ENCODE assay signal across 22 cellular contexts in genomic region chr5:175550055-175550660, GRCh38.
A peak's percentile ranks its signal among the peaks of the same experiment; 100 is the strongest.
DNase-seq lines count a peak whose midpoint lies in the region; ATAC-seq and TF ChIP-seq lines count a peak whose summit lies in the region.
"Had no signal": no experiment of that assay in that cellular context is flagged by ENCODE, and none has a peak within 500 bp of the region (broad histone marks: within the 10 kb centered on the region; RNA-seq: fewer than 3 reads in every experiment).

No MANE protein-coding gene starts in this region.

- in situ Hi-C loops in KBM-7 (cut with MboI; ENCODE audit: low pct_unique_long_range_greater_than_20kb, low sequenced_read_pairs), result no loop called here

- H3K4me2 ChIP-seq in osteoblast (ENCODE audit: insufficient read depth, low read length), result no peak overlapping the region
- H3K4me2 ChIP-seq: A549, BLaER1 had no signal

- H3K4me1 ChIP-seq in osteoblast (ENCODE audit: insufficient read depth, low read length), result no peaks in the 10 kb centered on the region
- H3K4me1 ChIP-seq: A549 had no signal

- no peak overlapping the region for H2AFZ ChIP-seq in osteoblast (ENCODE audit: low read length)
- H2AFZ ChIP-seq: GM23248 had no signal

- H3K4me3 ChIP-seq in osteoblast (ENCODE audit: insufficient read depth, low read length), result no peak overlapping the region
- H3K4me3 ChIP-seq: A549, BLaER1, GM12878, GM23248 had no signal

- no peaks in the 10 kb centered on the region for H3K9me3 Mint-ChIP-seq in activated CD8-positive, alpha-beta memory T cell treated with anti-CD3 and anti-CD28 coated beads, Interleukin-2, amount 10 ng/mL, durations not matched to agents 7 days and 5 days (ENCODE audit: low read depth)
- H3K9me3 Mint-ChIP-seq: CD8-positive, alpha-beta T cell; HFFc6 had no signal

- H3K27me3 Mint-ChIP-seq in activated CD8-positive, alpha-beta memory T cell treated with anti-CD3 and anti-CD28 coated beads, Interleukin-2, amount 10 ng/mL, durations not matched to agents 7 days and 5 days, result peaks cover 68% of the 10 kb centered on the region

- ATAC-seq in activated CD8-positive, alpha-beta memory T cell treated with anti-CD3 and anti-CD28 coated beads, Interleukin-2, amount 10 ng/mL, durations not matched to agents 7 days and 5 days, result no peak
- ATAC-seq: A549; CD8-positive, alpha-beta T cell; GM12878; HCT116; HepG2 had no signal

- H3K9me3 ChIP-seq in osteoblast (ENCODE audit: low read depth, low read length), result no peaks in the 10 kb centered on the region
- H3K9me3 ChIP-seq: BLaER1 had no signal

- no peaks in the 10 kb centered on the region for H4K20me1 ChIP-seq in osteoblast (ENCODE audit: insufficient read depth, low read length)
- H4K20me1 ChIP-seq: BLaER1 had no signal

- no peak overlapping the region for H3K27ac ChIP-seq in osteoblast (ENCODE audit: low read depth, low read length)
- H3K27ac ChIP-seq: 22Rv1, A549, BLaER1, GM23248 had no signal

- H3K79me2 ChIP-seq in osteoblast (ENCODE audit: insufficient read depth, low read length), result no peaks in the 10 kb centered on the region

- H3K27ac Mint-ChIP-seq in activated CD8-positive, alpha-beta memory T cell treated with anti-CD3 and anti-CD28 coated beads, Interleukin-2, amount 10 ng/mL, durations not matched to agents 7 days and 5 days, result no peak overlapping the region
- H3K27ac Mint-ChIP-seq: CD14-positive monocyte; CD8-positive, alpha-beta T cell; HFFc6; IgD-negative memory B cell had no signal

- DNase-seq in CD1c-positive myeloid dendritic cell (ENCODE audit: extremely low spot score) (peak; percentile 37), astrocyte of the hippocampus (ENCODE audit: low read depth, low spot score) (peak; percentile 63), foreskin melanocyte (peak; percentile 70), osteoblast (ENCODE audit: insufficient read length, low spot score, missing footprints) (peak; percentile 59), KBM-7 (no peak), NCI-H2171 treated with DMSO at 0.1 percent for 48 hours (lab: John Stamatoyannopoulos, UW) (no peak)
- DNase-seq in activated CD8-positive, alpha-beta memory T cell treated with anti-CD3 and anti-CD28 coated beads, Interleukin-2, amount 10 ng/mL, durations not matched to agents 7 days and 5 days, result no peak
- DNase-seq: AML-193; Calu3; CD8-positive, alpha-beta T cell; DMS79 treated with DMSO at 0.1 percent for 48 hours; GM23248; HFFc6; KG1 had no signal

- CTCF ChIA-PET in activated CD8-positive, alpha-beta memory T cell treated with anti-CD3 and anti-CD28 coated beads, Interleukin-2, amount 10 ng/mL, durations not matched to agents 7 days and 5 days (lab: Charles Lee), result interaction anchor here (1.2 kb wide), 1 partner anchor 16 kb away, joined by 3 read pairs; no protein-coding TSS in a partner anchor

- no peaks in the 10 kb centered on the region for H3K36me3 Mint-ChIP-seq in activated CD8-positive, alpha-beta memory T cell treated with anti-CD3 and anti-CD28 coated beads, Interleukin-2, amount 10 ng/mL, durations not matched to agents 7 days and 5 days
- H3K36me3 Mint-ChIP-seq: CD14-positive monocyte; CD8-positive, alpha-beta T cell; IgD-negative memory B cell had no signal

- H3K36me3 ChIP-seq in osteoblast (ENCODE audit: insufficient read depth, low read length), result no peaks in the 10 kb centered on the region
- H3K36me3 ChIP-seq: BLaER1 had no signal

- no peak overlapping the region for H3K4me3 Mint-ChIP-seq in activated CD8-positive, alpha-beta memory T cell treated with anti-CD3 and anti-CD28 coated beads, Interleukin-2, amount 10 ng/mL, durations not matched to agents 7 days and 5 days
- H3K4me3 Mint-ChIP-seq: CD14-positive monocyte; CD8-positive, alpha-beta T cell; HFFc6; IgD-negative memory B cell had no signal

- no peaks in the 10 kb centered on the region for H3K4me1 Mint-ChIP-seq in activated CD8-positive, alpha-beta memory T cell treated with anti-CD3 and anti-CD28 coated beads, Interleukin-2, amount 10 ng/mL, durations not matched to agents 7 days and 5 days
- H3K4me1 Mint-ChIP-seq: IgD-negative memory B cell had no signal

- peaks cover 3% of the 10 kb centered on the region for H3K27me3 ChIP-seq in osteoblast (ENCODE audit: insufficient read depth, low read length)
- H3K27me3 ChIP-seq: BLaER1 had no signal

- TF ChIP-seq CTCF in osteoblast (IDR thresholded peaks at IDR 0.05; ENCODE audit: extremely low read depth, low read depth, low read length), result no peak

Comparison
In these comparisons a context has a peak if more than half of its experiments do, and no peak if none do; other contexts are left out.
1. DNase-seq: peak in CD1c-positive myeloid dendritic cell (single experiment), astrocyte of the hippocampus (single experiment), foreskin melanocyte (single experiment) and osteoblast (single experiment); none in KBM-7 (single experiment), NCI-H2171 treated with DMSO at 0.1 percent for 48 hours (single experiment) and activated CD8-positive, alpha-beta memory T cell treated with anti-CD3 and anti-CD28 coated beads, Interleukin-2, amount 10 ng/mL, durations not matched to agents 7 days and 5 days (single experiment).